ENCODE assay signal across 1 cellular context in genomic region chr6:14001329-14002012, GRCh38.
A peak's percentile ranks its signal among the peaks of the same experiment; 100 is the strongest.
TF ChIP-seq lines count a peak whose summit lies in the region.

No MANE protein-coding gene starts in this region.

TF ChIP-seq in SK-N-SH, 30 proteins besides CTCF, POLR2A, EP300 and RAD21 (continued from another document):
- no peak for TF ChIP-seq USF2 (IDR thresholded peaks at IDR 0.05; ENCODE audit: borderline replicate concordance, low read depth, low read length)
- peak; percentile 80 for TF ChIP-seq TCF12 (IDR thresholded peaks at IDR 0.05)
- TF ChIP-seq POLR2AphosphoS5 (IDR thresholded peaks at IDR 0.05; ENCODE audit: low read depth, low read length) = peak; percentile 41; the same call in 1 of the 2 replicates
- TF ChIP-seq TEAD4 (IDR thresholded peaks at IDR 0.05; ENCODE audit: borderline replicate concordance, insufficient read depth) = peak; percentile 27; the same call in 1 of the 2 replicates
- no peak for TF ChIP-seq SMC3 (IDR thresholded peaks at IDR 0.05; ENCODE audit: low read depth, low read length)
- TF ChIP-seq CHD2 (IDR thresholded peaks at IDR 0.05; ENCODE audit: low read length, partially characterized antibody) = no peak
- peak; percentile 50; the same call in 1 of the 2 replicates for TF ChIP-seq FOXM1 (IDR thresholded peaks at IDR 0.05; ENCODE audit: low read depth)
- TF ChIP-seq JUND (IDR thresholded peaks at IDR 0.05) = peak; percentile 89
- peak; percentile 47; the same call in 1 of the 2 replicates for TF ChIP-seq YY1 (IDR thresholded peaks at IDR 0.05; ENCODE audit: low read depth)
- no peak for TF ChIP-seq RCOR1 (IDR thresholded peaks at IDR 0.05; ENCODE audit: low read length)
- TF ChIP-seq GABPA (IDR thresholded peaks at IDR 0.05; ENCODE audit: low read depth) = no peak
- TF ChIP-seq GATA2 (CRISPR knock-in tag; IDR thresholded peaks at IDR 0.05) = no peak
- TF ChIP-seq MXI1 (IDR thresholded peaks at IDR 0.05; ENCODE audit: low read depth, low read length) = no peak
- no peak for TF ChIP-seq IRF3 (IDR thresholded peaks at IDR 0.05; ENCODE audit: low read depth, low read length)
TF ChIP-seq in SK-N-SH: peak in this region for 12.
